8 cellular contexts compared by ENCODE assay signal in the genomic region with DNA sequence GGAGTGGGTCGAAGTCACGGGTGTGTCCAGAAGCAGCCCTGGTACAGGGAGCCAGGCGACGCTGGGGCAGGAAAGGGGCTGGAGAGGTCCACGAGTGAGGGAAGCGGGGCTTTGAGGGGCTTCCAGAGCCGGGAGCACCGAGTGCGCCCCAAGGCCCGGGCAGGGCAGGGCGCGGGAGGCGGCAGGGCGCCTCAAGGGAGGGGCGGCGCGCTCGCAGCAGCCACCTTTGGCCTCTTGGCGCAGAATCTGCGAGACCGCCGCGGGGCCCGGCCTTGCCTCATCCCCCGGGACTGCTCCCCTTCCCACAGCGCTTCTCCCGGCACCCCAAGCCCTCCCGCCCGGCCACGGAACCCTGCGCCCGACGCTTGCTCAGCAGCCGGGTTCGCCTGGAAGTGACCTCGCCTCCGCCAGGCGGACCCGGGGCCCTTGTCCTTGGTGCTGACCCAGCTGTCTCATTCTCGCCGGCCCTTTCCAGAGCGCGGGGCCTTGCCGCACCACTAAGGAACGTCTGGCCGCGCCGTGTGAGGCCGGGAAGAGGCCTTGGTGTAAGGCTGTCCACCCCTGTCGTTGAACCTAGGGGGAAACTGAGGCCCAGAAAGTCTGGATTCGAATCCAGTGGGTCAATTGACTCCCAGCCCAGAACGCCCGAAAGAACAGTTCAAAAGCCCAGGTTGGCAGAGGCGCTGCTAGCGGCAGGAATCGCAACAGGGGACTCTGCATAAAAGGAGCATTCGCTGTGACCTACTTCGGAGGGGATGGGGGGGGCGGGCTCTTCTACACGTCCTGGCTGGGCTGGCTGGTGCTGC. TPM values are rescaled to one million over a fixed set of nuclear protein-coding genes. Genes with fewer than 3 reads are reported as not detected.
DNase-seq lines count a peak whose midpoint lies in the region; ATAC-seq, FAIRE-seq and TF ChIP-seq lines count a peak whose summit lies in the region.

No MANE protein-coding gene starts in this region.

- H3K23ac ChIP-seq in H1 (ENCODE audit: insufficient read length): no peak overlapping the region

- H3K36me3 ChIP-seq in H1 (ENCODE audit: control insufficient read depth in 2 of 4, insufficient read depth in 4 of 4, low read length in 3 of 4): no peaks in the 10 kb centered on the region

- H3K27ac ChIP-seq in H1 (ENCODE audit: low read depth, low read length): no peak overlapping the region

- FAIRE-seq in H1 (lab: Jason Lieb, UNC) (no peak), RCC 7860 (lab: Jason Lieb, UNC) (no peak)

- H2BK20ac ChIP-seq in H1 (ENCODE audit: low read length): no peak overlapping the region

- in situ Hi-C loops in KBM-7 (cut with MboI; ENCODE audit: low pct_unique_long_range_greater_than_20kb, low sequenced_read_pairs): no loop called here

- TF ChIP-seq EP300 in H1 (IDR thresholded peaks at IDR 0.05; ENCODE audit: borderline replicate concordance in 1 of 2, low read depth in 2 of 2, low read length in 2 of 2): no peak

- H3K18ac ChIP-seq in H1 (ENCODE audit: extremely low read depth, low read length): no peak overlapping the region

- H3K79me1 ChIP-seq in H1 (ENCODE audit: low read depth, low read length): no peaks in the 10 kb centered on the region

- TF ChIP-seq RAD21 in H1 (IDR thresholded peaks at IDR 0.05 in 1 of 2, conservative IDR thresholded peaks at IDR 0.05 in 1 of 2; ENCODE audit: low read depth in 2 of 2, low read length in 2 of 2): no peak

- H4K20me1 ChIP-seq in H1 (replicated peaks in 1 of 2; ENCODE audit: control insufficient read depth in 1 of 2, insufficient read depth in 2 of 2, low read length in 2 of 2): peaks cover 0 to 2% of the 10 kb centered on the region in 2 experiments

- H2BK15ac ChIP-seq in H1 (ENCODE audit: low read length): no peak overlapping the region

- TF ChIP-seq CTCF in H1 (IDR thresholded peaks at IDR 0.05; ENCODE audit: control extremely low read depth in 1 of 3, insufficient read depth in 1 of 3, low read depth in 1 of 3, low read length in 3 of 3): no peak

- H2BK120ac ChIP-seq in H1 (replicated peaks; ENCODE audit: low read depth, low read length): no peak overlapping the region

- peaks cover 1 to 16% (median 13%) of the 10 kb centered on the region in 4 experiments for H3K27me3 ChIP-seq in H1 (replicated peaks in 1 of 4; ENCODE audit: control insufficient read depth in 3 of 4, extremely low read depth in 1 of 4, insufficient read depth in 3 of 4, low read length in 3 of 4)

- H3K27me3 Mint-ChIP-seq in stimulated activated naive CD8-positive, alpha-beta T cell treated with anti-CD3 and anti-CD28 coated beads, Interleukin-15, amount 100 ng/mL, for 72 hours: peaks cover 82% of the 10 kb centered on the region

- CTCF ChIA-PET in H1 (lab: Charles Lee; ENCODE audit: partially characterized antibody): interaction anchor here (0.6 to 2.3 kb wide), 6 partner anchors 16 to 581 kb away, joined by 3 to 8 read pairs (median 3); no protein-coding TSS in a partner anchor

- POLR2A ChIA-PET in H1 (lab: Charles Lee; ENCODE audit: partially characterized antibody): interaction anchor here (0.6 kb wide), 1 partner anchor 20 kb away, joined by 3 read pairs; no protein-coding TSS in a partner anchor

- peak; percentile 29 for ATAC-seq in GM21717 (IDR thresholded peaks at IDR 0.05; ENCODE audit: unreplicated experiment)
- peak; percentile 51 for ATAC-seq in stimulated activated naive CD8-positive, alpha-beta T cell treated with anti-CD3 and anti-CD28 coated beads, Interleukin-15, amount 100 ng/mL, for 72 hours

- no peak overlapping the region for H3K4ac ChIP-seq in H1 (replicated peaks; ENCODE audit: insufficient read length, low read depth, low read length)

- WGBS in H1 (ENCODE audit: extremely low coverage in 1 of 2, insufficient coverage in 1 of 2, insufficient read length in 1 of 2, insufficient replicate concordance in 2 of 2, low coverage in 1 of 2, low lambda C conversion rate in 2 of 2, missing lambda C conversion rate in 1 of 2), 2 experiments: 1% methylated on average over 59 of the region's 60 CpGs; no CpG with 5 or more reads in 1 of the 2 experiments

- TF ChIP-seq POLR2A in H1 (IDR thresholded peaks at IDR 0.05; ENCODE audit: control extremely low read depth in 1 of 2, low read depth in 2 of 2, low read length in 2 of 2): no peak

- peaks cover 15% of the 10 kb centered on the region for H3K23me2 ChIP-seq in H1 (ENCODE audit: low read depth, low read length)

- no peak overlapping the region for H2BK12ac ChIP-seq in H1 (ENCODE audit: low read depth, low read length)

- H3K27ac Mint-ChIP-seq in stimulated activated naive CD8-positive, alpha-beta T cell treated with anti-CD3 and anti-CD28 coated beads, Interleukin-15, amount 100 ng/mL, for 72 hours: no peak overlapping the region

- peak overlapping the region; percentile 52 to 66 for H3K4me3 Mint-ChIP-seq in stimulated activated naive CD8-positive, alpha-beta T cell treated with anti-CD3 and anti-CD28 coated beads, Interleukin-15, amount 100 ng/mL, for 72 hours

- H3K4me1 Mint-ChIP-seq in stimulated activated naive CD8-positive, alpha-beta T cell treated with anti-CD3 and anti-CD28 coated beads, Interleukin-15, amount 100 ng/mL, for 72 hours: peaks cover 21% of the 10 kb centered on the region

- H2AK5ac ChIP-seq in H1 (ENCODE audit: low read depth, low read length): no peak overlapping the region

- peak overlapping the region; percentile 26; the same call in 1 of the 2 replicates for H2AFZ ChIP-seq in H1 (ENCODE audit: low read length)

- no peaks in the 10 kb centered on the region for H3K9me3 ChIP-seq in H1 (ENCODE audit: insufficient read depth in 2 of 2, low read depth in 1 of 2, low read length in 1 of 2)

- no peak overlapping the region for H3K56ac ChIP-seq in H1 (replicated peaks; ENCODE audit: insufficient read length, low read depth, low read length)

- H4K5ac ChIP-seq in H1 (ENCODE audit: insufficient read length, low read depth, low read length): no peak overlapping the region

- H3K4me3 ChIP-seq in H1 (ENCODE audit: extremely low read depth in 1 of 4, insufficient read depth in 2 of 4, low read depth in 3 of 4, low read length in 4 of 4): peak overlapping the region; percentile 25 to 80 (median 58)

- no peaks in the 10 kb centered on the region for H3K9me3 Mint-ChIP-seq in stimulated activated naive CD8-positive, alpha-beta T cell treated with anti-CD3 and anti-CD28 coated beads, Interleukin-15, amount 100 ng/mL, for 72 hours

- no peak overlapping the region for H3K9ac ChIP-seq in H1 (replicated peaks in 1 of 4; ENCODE audit: extremely low read depth in 1 of 4, low read depth in 3 of 4, low read length in 3 of 4)

- no peak overlapping the region for H4K91ac ChIP-seq in H1 (replicated peaks; ENCODE audit: insufficient read length, low read length)

- no peak overlapping the region for H2BK5ac ChIP-seq in H1 (ENCODE audit: low read depth, low read length)

- peaks cover 0 to 8% (median 2%) of the 10 kb centered on the region in 4 experiments; a peak in 5 of 7 replicates for H3K4me1 ChIP-seq in H1 (replicated peaks in 1 of 4; ENCODE audit: control insufficient read depth in 3 of 4, insufficient read depth in 4 of 4, low read length in 3 of 4)

- peak; percentile 91 for DNase-seq in GM03348 (ENCODE audit: low spot score)
- DNase-seq in KBM-7: peak; percentile 51
- peak; percentile 36 for DNase-seq in activated CD4-positive, CD25-positive, alpha-beta regulatory T cell treated with anti-CD3 and anti-CD28 coated beads, Interleukin-2, amount 50 U/mL, for 72 hours
- peak; percentile 56 to 92 for DNase-seq in H1 (ENCODE audit: low read depth in 1 of 2, low spot score in 2 of 2)
- DNase-seq in lung microvascular endothelial cell (ENCODE audit: low read depth in 2 of 2): peak; percentile 56 to 77
- DNase-seq in stimulated activated naive CD8-positive, alpha-beta T cell treated with anti-CD3 and anti-CD28 coated beads, Interleukin-15, amount 100 ng/mL, for 72 hours: peak; percentile 28 to 43
- no peak for DNase-seq in RCC 7860 (ENCODE audit: low spot score)

- H3K14ac ChIP-seq in H1 (ENCODE audit: insufficient read length): no peak overlapping the region

- peak overlapping the region; percentile 60 to 97 for H3K4me2 ChIP-seq in H1 (ENCODE audit: insufficient read depth in 1 of 2, low read depth in 2 of 2, low read length in 2 of 2)

- H3K79me2 ChIP-seq in H1 (ENCODE audit: control insufficient read depth in 1 of 2, insufficient read depth in 2 of 2, low read length in 2 of 2): no peaks in the 10 kb centered on the region

- H4K8ac ChIP-seq in H1 (ENCODE audit: extremely low read depth, insufficient read depth, low read length): peak overlapping the region; percentile 83; the same call in 1 of the 2 replicates

TF ChIP-seq in H1, 55 proteins besides CTCF, POLR2A, EP300 and RAD21 (continues in another document):
- no peak for TF ChIP-seq GABPA (IDR thresholded peaks at IDR 0.05; ENCODE audit: borderline replicate concordance, insufficient read depth, low read length)
- TF ChIP-seq, protein P1, sequence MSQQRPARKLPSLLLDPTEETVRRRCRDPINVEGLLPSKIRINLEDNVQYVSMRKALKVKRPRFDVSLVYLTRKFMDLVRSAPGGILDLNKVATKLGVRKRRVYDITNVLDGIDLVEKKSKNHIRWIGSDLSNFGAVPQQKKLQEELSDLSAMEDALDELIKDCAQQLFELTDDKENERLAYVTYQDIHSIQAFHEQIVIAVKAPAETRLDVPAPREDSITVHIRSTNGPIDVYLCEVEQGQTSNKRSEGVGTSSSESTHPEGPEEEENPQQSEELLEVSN (IDR thresholded peaks at IDR 0.05): peak; percentile 56; the same call in 1 of the 2 replicates
- peak; percentile 60 for TF ChIP-seq SAP30 (IDR thresholded peaks at IDR 0.05; ENCODE audit: insufficient read depth, insufficient replicate concordance, low read length)
- peak; percentile 49 for TF ChIP-seq KDM4A (IDR thresholded peaks at IDR 0.05; ENCODE audit: low read depth, low read length, severe bottlenecking)
- TF ChIP-seq ASH2L (IDR thresholded peaks at IDR 0.05; ENCODE audit: low read length): peak; percentile 63
- TF ChIP-seq CTBP2 (IDR thresholded peaks at IDR 0.05; ENCODE audit: borderline replicate concordance, insufficient read depth, insufficient read length, low read length): peak; percentile 56
- no peak for TF ChIP-seq CEBPB (IDR thresholded peaks at IDR 0.05; ENCODE audit: low read depth, low read length)

RNA-seq across cellular contexts. Expression of a gene that starts 0.6 kb away (rescaled TPM):
- total RNA-seq in H1 (2021; fragmentation: NEBNext Ultra II Directional; extraction: Animal tissue kit (Norgen Biotek cat#: 25700)): 14.6 and 16.3 TPM in 2 replicates
- polyA plus RNA-seq in H1 (2011; rRNA removed): 6.8 and 7.7 TPM in 2 replicates
- 6.6 TPM for polyA plus RNA-seq in H1 (2011; cell fraction: cytosol; rRNA removed)
- 10.0 TPM for polyA plus RNA-seq in H1 (2011; cell fraction: nucleus; rRNA removed)
- 8.5 to 10.0 TPM (median 9.2 TPM) in 4 replicates for polyA plus RNA-seq in H1 (2012, experiment 1 of 2)
- 4.5 TPM for polyA plus RNA-seq in H1 (2012, experiment 2 of 2)
- 11.9 TPM for polyA plus RNA-seq in H1 (2013, experiment 1 of 2)
- polyA plus RNA-seq in H1 (2013, experiment 2 of 2): 12.6 TPM
- polyA minus RNA-seq in H1 (2011; rRNA and poly(A)+ RNA removed): 9.4 and 13.4 TPM in 2 replicates
- polyA minus RNA-seq in H1 (2011; cell fraction: cytosol; rRNA and poly(A)+ RNA removed): 7.3 TPM
- polyA minus RNA-seq in H1 (2011; cell fraction: nucleus; rRNA and poly(A)+ RNA removed): 7.0 TPM
- under 0.01 and 0.44 TPM in 2 replicates for total RNA-seq in lung microvascular endothelial cell

Comparison
In these comparisons a context has a peak if more than half of its experiments do, and no peak if none do; other contexts are left out.
1. RNA of a gene that starts 0.6 kb away (total RNA-seq): 14.6 to 16.3 TPM in H1; under 0.01 to 0.44 TPM in lung microvascular endothelial cell; every median in the first group is over 10 times any median in the second.